12 cellular contexts compared by ENCODE assay signal in genomic region chr14:22383515-22384166, GRCh38.
DNase-seq lines count a peak whose midpoint lies in the region; ATAC-seq and TF ChIP-seq lines count a peak whose summit lies in the region.
"Had no signal": no experiment of that assay in that cellular context is flagged by ENCODE, and none has a peak within 500 bp of the region (broad histone marks: within the 10 kb centered on the region; RNA-seq: fewer than 3 reads in every experiment).

No MANE protein-coding gene starts in this region.

- no peaks in the 10 kb centered on the region for H3K4me1 Mint-ChIP-seq in activated naive CD4-positive, alpha-beta T cell treated with anti-CD3 and anti-CD28 coated beads, Interleukin-2, amount 10 ng/mL, durations not matched to agents 7 days and 5 days
- peaks cover 0 to 7% (median 0%) of the 10 kb centered on the region in 3 donors for H3K4me1 Mint-ChIP-seq in T-cell

- no peak overlapping the region for H3K4me3 Mint-ChIP-seq in activated naive CD4-positive, alpha-beta T cell treated with anti-CD3 and anti-CD28 coated beads, Interleukin-2, amount 10 ng/mL, durations not matched to agents 7 days and 5 days
- no peak overlapping the region for H3K4me3 Mint-ChIP-seq in T-cell
- H3K4me3 Mint-ChIP-seq: activated T-cell treated with anti-CD3 and anti-CD28 coated beads, Interleukin-2, amount 50 U/mL, for 4 hours had no signal

- no peak for DNase-seq in activated naive CD4-positive, alpha-beta T cell treated with anti-CD3 and anti-CD28 coated beads, Interleukin-2, amount 10 ng/mL, durations not matched to agents 7 days and 5 days
- no peak for DNase-seq in activated naive CD4-positive, alpha-beta T cell (lab: John Stamatoyannopoulos, UW)
- peak in 16 of 34 experiments; percentile 0 to 36 (median 4) for DNase-seq in T-cell
- no peak for DNase-seq in central memory CD4-positive, alpha-beta T cell
- DNase-seq in HEK293T (ENCODE audit: extremely low spot score) = no peak
- no peak for DNase-seq in H4 (ENCODE audit: low spot score)
- DNase-seq in mucosa of gallbladder (ENCODE audit: low spot score) = no peak
- DNase-seq: activated T-cell treated with anti-CD3 and anti-CD28 coated beads, Interleukin-2, amount 50 U/mL, for 4 hours; islet precursor cell; RPMI8226; substantia nigra had no signal

- CTCF ChIA-PET in activated naive CD4-positive, alpha-beta T cell treated with anti-CD3 and anti-CD28 coated beads, Interleukin-2, amount 10 ng/mL, durations not matched to agents 7 days and 5 days (lab: Charles Lee) = no interaction called here
- CTCF ChIA-PET in T-cell (lab: Charles Lee) = no interaction called here
- CTCF ChIA-PET in HEK293T (lab: Yijun Ruan, JAX) = interaction anchor here (1.3 to 1.8 kb wide), 2 partner anchors 67 to 88 kb away, joined by 3 to 6 read pairs; no protein-coding TSS in a partner anchor

- ATAC-seq in HG02759 (IDR thresholded peaks at IDR 0.05; ENCODE audit: unreplicated experiment) = peak; percentile 72
- peak in 1 of 4 experiments; percentile 76 for ATAC-seq in T-cell (replicated peaks in 1 of 4)

- no peaks in the 10 kb centered on the region for H3K9me3 Mint-ChIP-seq in activated naive CD4-positive, alpha-beta T cell treated with anti-CD3 and anti-CD28 coated beads, Interleukin-2, amount 10 ng/mL, durations not matched to agents 7 days and 5 days
- H3K9me3 Mint-ChIP-seq in T-cell = no peaks in the 10 kb centered on the region
- H3K9me3 Mint-ChIP-seq: activated T-cell treated with anti-CD3 and anti-CD28 coated beads, Interleukin-2, amount 50 U/mL, for 4 hours had no signal

- POLR2A ChIA-PET in T-cell (lab: Charles Lee) (no interaction called here), HEK293T (lab: Yijun Ruan, JAX) (no interaction called here)

- H3K36me3 Mint-ChIP-seq in activated naive CD4-positive, alpha-beta T cell treated with anti-CD3 and anti-CD28 coated beads, Interleukin-2, amount 10 ng/mL, durations not matched to agents 7 days and 5 days = no peaks in the 10 kb centered on the region
- no peaks in the 10 kb centered on the region for H3K36me3 Mint-ChIP-seq in T-cell

- no peaks in the 10 kb centered on the region for H3K27me3 Mint-ChIP-seq in activated naive CD4-positive, alpha-beta T cell treated with anti-CD3 and anti-CD28 coated beads, Interleukin-2, amount 10 ng/mL, durations not matched to agents 7 days and 5 days
- no peaks in the 10 kb centered on the region for H3K27me3 Mint-ChIP-seq in T-cell

- H3K27ac Mint-ChIP-seq in activated naive CD4-positive, alpha-beta T cell treated with anti-CD3 and anti-CD28 coated beads, Interleukin-2, amount 10 ng/mL, durations not matched to agents 7 days and 5 days = peak overlapping the region; percentile 64
- peak overlapping the region; percentile 48 to 63 for H3K27ac Mint-ChIP-seq in T-cell

TF ChIP-seq in HEK293T, 16 proteins besides CTCF, POLR2A, EP300 and RAD21:
- TF ChIP-seq FOXA1 (IDR thresholded peaks at IDR 0.05) = no peak
- no peak for TF ChIP-seq L3MBTL2 (conservative IDR thresholded peaks at IDR 0.05)
- TF ChIP-seq ARNT (IDR thresholded peaks at IDR 0.05) = no peak
- no peak for TF ChIP-seq BHLHE40 (IDR thresholded peaks at IDR 0.05; ENCODE audit: borderline replicate concordance)
- TF ChIP-seq TARDBP (IDR thresholded peaks at IDR 0.05) = no peak
- TF ChIP-seq HDGF (IDR thresholded peaks at IDR 0.05; ENCODE audit: borderline replicate concordance) = no peak
- TF ChIP-seq ELF4 (IDR thresholded peaks at IDR 0.05) = no peak
- no peak for TF ChIP-seq SUZ12 (IDR thresholded peaks at IDR 0.05)
- TF ChIP-seq FOXM1 (IDR thresholded peaks at IDR 0.05; ENCODE audit: borderline replicate concordance) = no peak
- TF ChIP-seq FOXK2 (IDR thresholded peaks at IDR 0.05) = no peak
- TF ChIP-seq SP1 (IDR thresholded peaks at IDR 0.05) = no peak
- no peak for TF ChIP-seq NFRKB (IDR thresholded peaks at IDR 0.05)
- TF ChIP-seq, protein P1, sequence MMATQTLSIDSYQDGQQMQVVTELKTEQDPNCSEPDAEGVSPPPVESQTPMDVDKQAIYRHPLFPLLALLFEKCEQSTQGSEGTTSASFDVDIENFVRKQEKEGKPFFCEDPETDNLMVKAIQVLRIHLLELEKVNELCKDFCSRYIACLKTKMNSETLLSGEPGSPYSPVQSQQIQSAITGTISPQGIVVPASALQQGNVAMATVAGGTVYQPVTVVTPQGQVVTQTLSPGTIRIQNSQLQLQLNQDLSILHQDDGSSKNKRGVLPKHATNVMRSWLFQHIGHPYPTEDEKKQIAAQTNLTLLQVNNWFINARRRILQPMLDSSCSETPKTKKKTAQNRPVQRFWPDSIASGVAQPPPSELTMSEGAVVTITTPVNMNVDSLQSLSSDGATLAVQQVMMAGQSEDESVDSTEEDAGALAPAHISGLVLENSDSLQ (IDR thresholded peaks at IDR 0.05) = no peak
TF ChIP-seq in HEK293T: peak in this region for 0.
